In the genomic region with DNA sequence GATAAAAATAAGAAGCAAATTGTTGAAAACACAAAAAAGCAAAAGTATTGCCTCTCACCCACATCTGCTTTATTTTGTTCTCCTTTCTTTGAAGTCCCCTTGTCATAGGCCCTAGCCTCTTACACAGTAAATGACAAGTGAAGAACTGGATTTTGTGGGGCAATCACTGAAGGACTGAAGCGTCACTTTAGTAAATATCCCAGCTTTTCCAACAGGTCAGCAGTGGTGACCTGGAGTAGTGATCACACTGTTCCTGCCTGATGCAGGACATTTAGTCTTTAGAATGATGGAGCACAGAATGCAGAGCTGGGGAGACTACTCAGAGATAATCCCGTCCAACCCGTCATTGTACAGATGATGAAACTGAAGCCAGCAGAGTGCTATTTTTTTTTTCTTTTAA, we compare ENCODE assay signal across 10 cellular contexts. TPM values are rescaled to one million over a fixed set of nuclear protein-coding genes. Genes with fewer than 3 reads are reported as not detected.
"Had no signal": no experiment of that assay in that cellular context is flagged by ENCODE, and none has a peak within 500 bp of the region (broad histone marks: within the 10 kb centered on the region; RNA-seq: fewer than 3 reads in every experiment).

No MANE protein-coding gene starts in this region.

- ATAC-seq: HCT116, K562 had no signal

- H3K4me3 Mint-ChIP-seq: HFFc6 had no signal

- H3K4me3 ChIP-seq: HAP-1, K562 had no signal

- DNase-seq: GOT3, H7, HFFc6, IMR-90 had no signal

- H3K36me3 ChIP-seq: HAP-1 had no signal

- H3K27ac Mint-ChIP-seq: HFFc6 had no signal

- H3K9me3 ChIP-seq: HAP-1 had no signal

- FAIRE-seq: HTR-8/SVneo, K562 had no signal

RNA-seq across cellular contexts. Expression of gene TDRD15, which starts 28.1 kb away (rescaled TPM):
- total RNA-seq: H7, HFFc6, HT-29, IMR-90 had no signal
- polyA plus RNA-seq: IMR-90 had no signal

RNA-seq across cellular contexts. Expression of gene APOB, which starts 51.8 kb away (rescaled TPM):
- total RNA-seq: H4, HFFc6, HT-29 had no signal
- polyA plus RNA-seq: IMR-90, K562 had no signal
